12 cellular contexts compared by ENCODE assay signal in the genomic region with DNA sequence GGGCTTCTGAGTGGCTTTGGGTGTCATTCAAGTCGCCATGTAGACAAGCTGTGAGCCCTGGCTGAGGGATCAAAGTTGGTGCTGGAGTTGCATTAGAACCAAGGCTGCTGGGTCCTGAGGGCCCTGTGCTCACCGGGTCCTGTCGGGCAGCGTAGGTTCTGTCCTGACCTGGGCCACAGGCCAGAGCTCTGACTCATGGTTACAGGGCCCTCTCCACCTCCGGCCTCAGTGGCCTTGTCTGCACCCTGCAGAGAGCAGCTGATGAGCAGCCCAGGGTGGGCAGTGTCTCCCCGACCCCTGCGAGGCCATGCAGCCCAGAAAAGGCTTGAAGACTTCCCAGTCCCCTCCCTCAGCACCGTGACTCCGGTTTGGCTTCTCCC. TPM values are rescaled to one million over a fixed set of nuclear protein-coding genes. Genes with fewer than 3 reads are reported as not detected.
"Had no signal": no experiment of that assay in that cellular context is flagged by ENCODE, and none has a peak within 500 bp of the region (broad histone marks: within the 10 kb centered on the region; RNA-seq: fewer than 3 reads in every experiment).

No MANE protein-coding gene starts in this region.

- H3K4me1 Mint-ChIP-seq: activated CD4-positive, alpha-beta T cell treated with anti-CD3 and anti-CD28 coated beads, Interleukin-2, amount 10 ng/mL, durations not matched to agents 24 days and 14 days; activated CD8-positive, alpha-beta memory T cell treated with anti-CD3 and anti-CD28 coated beads, Interleukin-2, amount 10 ng/mL, durations not matched to agents 7 days and 5 days; activated naive CD8-positive, alpha-beta T cell treated with anti-CD3 and anti-CD28 coated beads, Interleukin-2, amount 50 U/mL, for 24 hours; WTC11 had no signal

- H3K36me3 ChIP-seq: brain microvascular endothelial cell, cardiac muscle cell had no signal

- DNase-seq: NCI-H1105 treated with DMSO at 0.1 percent for 48 hours, NCI-H1436 treated with DMSO at 0.1 percent for 48 hours had no signal

- H3K27me3 Mint-ChIP-seq: activated CD4-positive, alpha-beta T cell treated with anti-CD3 and anti-CD28 coated beads, Interleukin-2, amount 10 ng/mL, durations not matched to agents 24 days and 14 days; activated CD8-positive, alpha-beta memory T cell treated with anti-CD3 and anti-CD28 coated beads, Interleukin-2, amount 10 ng/mL, durations not matched to agents 7 days and 5 days had no signal

- H3K4me3 ChIP-seq: cardiac muscle cell had no signal

- H3K27ac Mint-ChIP-seq: activated CD4-positive, alpha-beta T cell treated with anti-CD3 and anti-CD28 coated beads, Interleukin-2, amount 10 ng/mL, durations not matched to agents 24 days and 14 days; activated CD8-positive, alpha-beta memory T cell treated with anti-CD3 and anti-CD28 coated beads, Interleukin-2, amount 10 ng/mL, durations not matched to agents 7 days and 5 days; activated naive CD4-positive, alpha-beta T cell treated with anti-CD3 and anti-CD28 coated beads, Interleukin-2, amount 50 U/mL, for 72 hours; activated naive CD8-positive, alpha-beta T cell treated with anti-CD3 and anti-CD28 coated beads, Interleukin-2, amount 50 U/mL, for 24 hours; activated T-cell treated with anti-CD3 and anti-CD28 coated beads, Interleukin-2, amount 50 U/mL, for 24 hours; T-helper 1 cell treated with Interleukin-12 subunit alpha and Interleukin-12 subunit beta and Interleukin-4 antibody, amounts not matched to agents 30 μg/mL and 1 μg/mL, for 36 hours; WTC11 had no signal

- H3K9me3 Mint-ChIP-seq: activated CD4-positive, alpha-beta T cell treated with anti-CD3 and anti-CD28 coated beads, Interleukin-2, amount 10 ng/mL, durations not matched to agents 24 days and 14 days; activated naive CD4-positive, alpha-beta T cell treated with anti-CD3 and anti-CD28 coated beads, Interleukin-2, amount 50 U/mL, for 72 hours; activated naive CD8-positive, alpha-beta T cell treated with anti-CD3 and anti-CD28 coated beads, Interleukin-2, amount 50 U/mL, for 24 hours; activated T-cell treated with anti-CD3 and anti-CD28 coated beads, Interleukin-2, amount 50 U/mL, for 24 hours; T-helper 1 cell treated with Interleukin-12 subunit alpha and Interleukin-12 subunit beta and Interleukin-4 antibody, amounts not matched to agents 30 μg/mL and 1 μg/mL, for 36 hours; WTC11 had no signal

- H3K4me3 Mint-ChIP-seq: activated CD4-positive, alpha-beta T cell treated with anti-CD3 and anti-CD28 coated beads, Interleukin-2, amount 10 ng/mL, durations not matched to agents 24 days and 14 days; activated CD8-positive, alpha-beta memory T cell treated with anti-CD3 and anti-CD28 coated beads, Interleukin-2, amount 10 ng/mL, durations not matched to agents 7 days and 5 days; activated naive CD8-positive, alpha-beta T cell treated with anti-CD3 and anti-CD28 coated beads, Interleukin-2, amount 50 U/mL, for 24 hours; activated T-cell treated with anti-CD3 and anti-CD28 coated beads, Interleukin-2, amount 50 U/mL, for 24 hours; T-helper 1 cell treated with Interleukin-12 subunit alpha and Interleukin-12 subunit beta and Interleukin-4 antibody, amounts not matched to agents 30 μg/mL and 1 μg/mL, for 36 hours; WTC11 had no signal

- H3K27ac ChIP-seq: brain microvascular endothelial cell, cardiac muscle cell had no signal

- H3K27me3 ChIP-seq: brain microvascular endothelial cell, cardiac muscle cell had no signal

RNA-seq across cellular contexts. Expression of a gene that starts 22.5 kb away (rescaled TPM):
- total RNA-seq: activated CD4-positive, alpha-beta T cell treated with anti-CD3 and anti-CD28 coated beads, Interleukin-2, amount 10 ng/mL, durations not matched to agents 24 days and 14 days; activated CD8-positive, alpha-beta memory T cell treated with anti-CD3 and anti-CD28 coated beads, Interleukin-2, amount 10 ng/mL, durations not matched to agents 7 days and 5 days; activated naive CD4-positive, alpha-beta T cell treated with anti-CD3 and anti-CD28 coated beads, Interleukin-2, amount 50 U/mL, for 72 hours had no signal

RNA-seq across cellular contexts. Expression of a gene that starts 45.2 kb away (rescaled TPM):
- total RNA-seq: activated CD4-positive, alpha-beta T cell treated with anti-CD3 and anti-CD28 coated beads, Interleukin-2, amount 10 ng/mL, durations not matched to agents 24 days and 14 days; activated CD8-positive, alpha-beta memory T cell treated with anti-CD3 and anti-CD28 coated beads, Interleukin-2, amount 10 ng/mL, durations not matched to agents 7 days and 5 days; activated naive CD4-positive, alpha-beta T cell treated with anti-CD3 and anti-CD28 coated beads, Interleukin-2, amount 50 U/mL, for 72 hours; SK-MEL-5 had no signal
